Comparison of ENCODE assay signal across 8 cellular contexts in genomic region chr10:102064503-102064867, GRCh38. TPM values are rescaled to one million over a fixed set of nuclear protein-coding genes. Genes with fewer than 3 reads are reported as not detected.
DNase-seq lines count a peak whose midpoint lies in the region; ATAC-seq and TF ChIP-seq lines count a peak whose summit lies in the region.

No MANE protein-coding gene starts in this region.

- intact Hi-C loops in CD4-positive, alpha-beta memory T cell (cut with micrococcal nuclease): loop anchor here (2.0 kb wide), 1 partner anchor 246 kb away; the partner anchor contains the start of gene OGA
- intact Hi-C loops in ovary (cut with DNase I) (loop anchor here in 1 of 4 donors (10.0 kb wide), 1 partner anchor 50 kb away; no protein-coding TSS in a partner anchor), left colon (cut with DNase I, micrococcal nuclease) (no loop called here)

- ATAC-seq in effector memory CD8-positive, alpha-beta T cell (replicated peaks): no peak
- ATAC-seq in left colon: no peak

- H3K27ac Mint-ChIP-seq in CD4-positive, alpha-beta memory T cell: peak overlapping the region; percentile 92 to 99 (median 96)
- peak overlapping the region; percentile 96 to 98 for H3K27ac Mint-ChIP-seq in effector memory CD8-positive, alpha-beta T cell

- peak overlapping the region; percentile 44 for H3K9ac ChIP-seq in NT2/D1 (ENCODE audit: insufficient read length, low read depth)

- POLR2A ChIA-PET in CD4-positive, alpha-beta memory T cell (lab: Charles Lee; ENCODE audit: partially characterized antibody): interaction anchor here (1.6 to 4.3 kb wide), 2 partner anchors 9 to 56 kb away, joined by 6 to 49 read pairs; partner anchors contain the start of genes ARMH3 and LDB1

- no peaks in the 10 kb centered on the region for H3K27me3 Mint-ChIP-seq in CD4-positive, alpha-beta memory T cell
- no peaks in the 10 kb centered on the region for H3K27me3 Mint-ChIP-seq in effector memory CD8-positive, alpha-beta T cell

- H3K9me3 ChIP-seq in CD4-positive, alpha-beta memory T cell (ENCODE audit: control insufficient read depth in 1 of 2, low read length in 2 of 2): no peaks in the 10 kb centered on the region
- no peaks in the 10 kb centered on the region for H3K9me3 ChIP-seq in NT2/D1 (ENCODE audit: insufficient read depth, low read length)
- no peaks in the 10 kb centered on the region for H3K9me3 ChIP-seq in ovary

- 46 to 60% (median 49%) methylated on average over 2 of the region's 2 CpGs for WGBS in ovary, 3 donors

- H3K4me3 Mint-ChIP-seq in CD4-positive, alpha-beta memory T cell: peak overlapping the region; percentile 84 to 92 (median 88)
- H3K4me3 Mint-ChIP-seq in effector memory CD8-positive, alpha-beta T cell: peak overlapping the region; percentile 84 to 89

- peaks cover 0 to 16% of the 10 kb centered on the region in 2 donors for H3K36me3 Mint-ChIP-seq in CD4-positive, alpha-beta memory T cell
- peaks cover 28% of the 10 kb centered on the region for H3K36me3 Mint-ChIP-seq in effector memory CD8-positive, alpha-beta T cell (ENCODE audit: insufficient read depth)

- no peak for DNase-seq in CD4-positive, alpha-beta memory T cell
- DNase-seq in NT2/D1 (ENCODE audit: low read depth, low spot score): no peak
- DNase-seq in effector memory CD8-positive, alpha-beta T cell: no peak
- DNase-seq in ovary: no peak
- no peak for DNase-seq in KG1 (lab: John Stamatoyannopoulos, UW)
- no peak for DNase-seq in NCI-H1092 (lab: John Stamatoyannopoulos, UW)
- no peak for DNase-seq in NCI-H2029 treated with DMSO at 0.1 percent for 48 hours (lab: John Stamatoyannopoulos, UW)
- no peak for DNase-seq in left colon

- H3K4me1 Mint-ChIP-seq in CD4-positive, alpha-beta memory T cell: peaks cover 17 to 37% (median 29%) of the 10 kb centered on the region in 4 donors
- peaks cover 26 to 33% of the 10 kb centered on the region in 2 donors for H3K4me1 Mint-ChIP-seq in effector memory CD8-positive, alpha-beta T cell (ENCODE audit: low read depth in 2 of 2)

- peaks cover 42% of the 10 kb centered on the region for H3K4me1 ChIP-seq in CD4-positive, alpha-beta memory T cell (ENCODE audit: insufficient read depth, low read length)
- peaks cover 6% of the 10 kb centered on the region for H3K4me1 ChIP-seq in NT2/D1 (ENCODE audit: insufficient read depth, insufficient read length)
- H3K4me1 ChIP-seq in ovary (ENCODE audit: insufficient read depth): peaks cover 7% of the 10 kb centered on the region

- H3K27me3 ChIP-seq in CD4-positive, alpha-beta memory T cell (ENCODE audit: insufficient read depth, low read length): no peaks in the 10 kb centered on the region
- H3K27me3 ChIP-seq in NT2/D1 (ENCODE audit: insufficient read depth, insufficient read length) (peaks cover 2% of the 10 kb centered on the region), ovary (no peaks in the 10 kb centered on the region)

- no peaks in the 10 kb centered on the region for H3K36me3 ChIP-seq in CD4-positive, alpha-beta memory T cell (ENCODE audit: insufficient read depth, low read length)
- peaks cover 18% of the 10 kb centered on the region for H3K36me3 ChIP-seq in NT2/D1 (ENCODE audit: insufficient read depth, insufficient read length, low read length)
- no peaks in the 10 kb centered on the region for H3K36me3 ChIP-seq in ovary

- CTCF ChIA-PET in CD4-positive, alpha-beta memory T cell (lab: Charles Lee; ENCODE audit: partially characterized antibody): no interaction called here

- TF ChIP-seq EP300 in ovary (IDR thresholded peaks at IDR 0.05): no peak

- H3K9me3 Mint-ChIP-seq in CD4-positive, alpha-beta memory T cell: peaks cover 0 to 2% (median 0%) of the 10 kb centered on the region in 8 donors
- no peaks in the 10 kb centered on the region for H3K9me3 Mint-ChIP-seq in effector memory CD8-positive, alpha-beta T cell

- peak overlapping the region; percentile 90 for H3K27ac ChIP-seq in CD4-positive, alpha-beta memory T cell (ENCODE audit: low read depth, low read length)
- peak overlapping the region; percentile 77 to 86 for H3K27ac ChIP-seq in ovary

- H3K4me3 ChIP-seq in CD4-positive, alpha-beta memory T cell (ENCODE audit: low read length in 2 of 2): peak overlapping the region; percentile 17 to 49
- peak overlapping the region; percentile 81 for H3K4me3 ChIP-seq in NT2/D1 (ENCODE audit: insufficient read length, low read depth)
- peak overlapping the region; percentile 83 for H3K4me3 ChIP-seq in ovary

- no peak for TF ChIP-seq POLR2A in ovary (IDR thresholded peaks at IDR 0.05)

- TF ChIP-seq CTCF in ovary (IDR thresholded peaks at IDR 0.05): no peak

RNA-seq across cellular contexts. Expression of gene HPS6, which starts 0.7 kb away (rescaled TPM):
- 10 to 100 TPM; 25.1 to 27.9 TPM for total RNA-seq in CD4-positive, alpha-beta memory T cell
- 10 to 100 TPM; 27.0 to 27.1 TPM for polyA plus RNA-seq in CD4-positive, alpha-beta memory T cell
- total RNA-seq in ovary (10 to 100 TPM; 14.4 to 20.9 (median 16.9) TPM), left colon (10 to 100 TPM; 20.3 to 25.0 TPM)
- polyA plus RNA-seq in ovary: 1 to 10 TPM; 2.6 to 7.6 TPM

RNA-seq across cellular contexts. Expression of gene ARMH3, which starts 8.5 kb away (rescaled TPM):
- 10 to 100 TPM; 31.4 to 31.8 TPM for total RNA-seq in CD4-positive, alpha-beta memory T cell
- 10 to 100 TPM; 21.9 to 28.7 TPM for polyA plus RNA-seq in CD4-positive, alpha-beta memory T cell
- total RNA-seq in ovary (10 to 100 TPM in 6 of 7 donors, 1 to 10 TPM in 1; 9.1 to 24.2 (median 18.1) TPM), left colon (10 to 100 TPM; 28.6 to 37.3 TPM)
- 10 to 100 TPM; 17.9 to 20.4 TPM for polyA plus RNA-seq in ovary

RNA-seq across cellular contexts. Expression of gene LDB1, which starts 55.7 kb away (rescaled TPM):
- 100 to 1,000 TPM; 131 to 135 TPM for total RNA-seq in CD4-positive, alpha-beta memory T cell
- 10 to 100 TPM in 1 of 2 donors, 1 to 10 TPM in 1; 10.0 to 48.6 TPM for polyA plus RNA-seq in CD4-positive, alpha-beta memory T cell
- total RNA-seq in ovary (100 to 1,000 TPM in 4 of 7 donors, 10 to 100 TPM in 3; 59.0 to 141 (median 113) TPM), left colon (10 to 100 TPM; 29.5 to 34.6 TPM)
- polyA plus RNA-seq in ovary: 10 to 100 TPM; 72.0 to 93.2 TPM

Comparison
In these comparisons a context has a peak if more than half of its experiments do, and no peak if none do; other contexts are left out.
1. H3K4me3 ChIP-seq: peak in every context shown above with its lines; median percentile 83 in ovary; 81 in NT2/D1; 33 in CD4-positive, alpha-beta memory T cell.